ENCODE assay signal across 9 cellular contexts in genomic region chr6:142302427-142303190, GRCh38. TPM values are rescaled to one million over a fixed set of nuclear protein-coding genes. Genes with fewer than 3 reads are reported as not detected.
A peak's percentile ranks its signal among the peaks of the same experiment; 100 is the strongest.
DNase-seq lines count a peak whose midpoint lies in the region; ATAC-seq, FAIRE-seq and TF ChIP-seq lines count a peak whose summit lies in the region.
"Had no signal": no experiment of that assay in that cellular context is flagged by ENCODE, and none has a peak within 500 bp of the region (broad histone marks: within the 10 kb centered on the region; RNA-seq: fewer than 3 reads in every experiment).

No MANE protein-coding gene starts in this region.

- H3K4me3 Mint-ChIP-seq in CD8-positive, alpha-beta memory T cell, result peak overlapping the region in 5 of 7 donors; percentile 3 to 76 (median 47)

- POLR2A ChIA-PET in CD8-positive, alpha-beta memory T cell (lab: Charles Lee), result no interaction called here

- H3K27me3 Mint-ChIP-seq in CD8-positive, alpha-beta memory T cell, result peaks cover 18 to 35% of the 10 kb centered on the region in 2 donors

- WGBS in esophagus, 2 donors, result 41 to 54% methylated on average over 19 of the region's 19 CpGs

- no peaks in the 10 kb centered on the region for H3K36me3 ChIP-seq in CD8-positive, alpha-beta memory T cell (ENCODE audit: insufficient read depth, low read length)
- no peaks in the 10 kb centered on the region for H3K36me3 ChIP-seq in Peyer's patch
- no peaks in the 10 kb centered on the region for H3K36me3 ChIP-seq in esophagus (ENCODE audit: control insufficient read depth in 2 of 2, insufficient read depth in 2 of 2, low read length in 1 of 2)
- H3K36me3 ChIP-seq in neuron (ENCODE audit: insufficient read depth, low read length), result no peaks in the 10 kb centered on the region

- no peak for DNase-seq in CD8-positive, alpha-beta memory T cell
- DNase-seq in Peyer's patch (no peak), NCI-H1092 treated with DMSO at 0.1 percent for 48 hours (lab: John Stamatoyannopoulos, UW) (no peak), D721Med (ENCODE audit: insufficient read length, low spot score) (no peak)

- no peak for FAIRE-seq in D721Med (lab: Jason Lieb, UNC)
- FAIRE-seq: GM18507 had no signal

- no peak overlapping the region for H3K27ac Mint-ChIP-seq in CD8-positive, alpha-beta memory T cell

- no peak overlapping the region for H2AFZ ChIP-seq in neuron (ENCODE audit: low read depth, low read length)

- no peaks in the 10 kb centered on the region for H3K9me3 Mint-ChIP-seq in CD8-positive, alpha-beta memory T cell

- TF ChIP-seq POLR2A in Peyer's patch (IDR thresholded peaks at IDR 0.05), result no peak

- no peaks in the 10 kb centered on the region for H3K36me3 Mint-ChIP-seq in CD8-positive, alpha-beta memory T cell

- no peak overlapping the region for H3K27ac ChIP-seq in CD8-positive, alpha-beta memory T cell (ENCODE audit: low read depth, low read length)
- H3K27ac ChIP-seq in Peyer's patch, result peak overlapping the region in 2 of 4 donors; percentile 59 to 63
- H3K27ac ChIP-seq in esophagus (ENCODE audit: low read depth in 2 of 2, low read length in 1 of 2), result peak overlapping the region; percentile 92 to 96

- H3K9me3 ChIP-seq in CD8-positive, alpha-beta memory T cell (ENCODE audit: low read length), result no peaks in the 10 kb centered on the region
- H3K9me3 ChIP-seq in Peyer's patch (no peaks in the 10 kb centered on the region), esophagus (ENCODE audit: control insufficient read depth in 2 of 2, insufficient read depth in 1 of 2, low read depth in 1 of 2, low read length in 1 of 2) (no peaks in the 10 kb centered on the region), neuron (ENCODE audit: low read length) (no peaks in the 10 kb centered on the region)

- ATAC-seq in HG03442 (IDR thresholded peaks at IDR 0.05; ENCODE audit: unreplicated experiment) (no peak), GM19452 (IDR thresholded peaks at IDR 0.05; ENCODE audit: unreplicated experiment) (no peak)

- TF ChIP-seq CTCF in Peyer's patch (IDR thresholded peaks at IDR 0.05) (no peak), D721Med (IDR thresholded peaks at IDR 0.05; ENCODE audit: insufficient read depth, missing control alignments) (no peak)

- peaks cover 2 to 13% (median 10%) of the 10 kb centered on the region in 3 donors for H3K4me1 Mint-ChIP-seq in CD8-positive, alpha-beta memory T cell

- H3K4me1 ChIP-seq in CD8-positive, alpha-beta memory T cell (ENCODE audit: insufficient read depth, low read length), result no peaks in the 10 kb centered on the region
- no peaks in the 10 kb centered on the region for H3K4me1 ChIP-seq in Peyer's patch
- no peaks in the 10 kb centered on the region for H3K4me1 ChIP-seq in esophagus (ENCODE audit: control insufficient read depth in 2 of 2, insufficient read depth in 2 of 2, low read length in 1 of 2)
- H3K4me1 ChIP-seq in neuron (ENCODE audit: insufficient read depth, low read length), result peaks cover 13% of the 10 kb centered on the region

- CTCF ChIA-PET in CD8-positive, alpha-beta memory T cell (lab: Charles Lee), result interaction anchor here (2.0 kb wide), 1 partner anchor 70 kb away, joined by 6 read pairs; no protein-coding TSS in a partner anchor

- H3K27me3 ChIP-seq in CD8-positive, alpha-beta memory T cell (ENCODE audit: insufficient read depth, low read length, poor library complexity, severe bottlenecking), result no peaks in the 10 kb centered on the region
- H3K27me3 ChIP-seq in Peyer's patch, result no peaks in the 10 kb centered on the region
- no peaks in the 10 kb centered on the region for H3K27me3 ChIP-seq in esophagus (ENCODE audit: control insufficient read depth in 1 of 2, insufficient read depth in 2 of 2, low read length in 2 of 2)
- H3K27me3 ChIP-seq in neuron (ENCODE audit: insufficient read depth, low read length), result no peaks in the 10 kb centered on the region

- H3K4me3 ChIP-seq in CD8-positive, alpha-beta memory T cell (ENCODE audit: low read length), result peak overlapping the region; percentile 20
- H3K4me3 ChIP-seq in Peyer's patch (peak overlapping the region; percentile 35 to 73 (median 57)), esophagus (ENCODE audit: low read depth in 1 of 2, low read length in 2 of 2) (peak overlapping the region; percentile 65 to 82), neuron (ENCODE audit: low read length) (peak overlapping the region; percentile 57)

RNA-seq across cellular contexts. Expression of gene ADGRG6, which starts 0.8 kb away (rescaled TPM):
- under 1 TPM; 0.35 to 0.97 TPM for total RNA-seq in CD8-positive, alpha-beta memory T cell
- polyA plus RNA-seq in CD8-positive, alpha-beta memory T cell, result not detected
- 10 to 100 TPM; 15.7 to 43.3 (median 32.2) TPM for total RNA-seq in Peyer's patch
- 1 to 10 TPM; 6.8 to 7.0 TPM for polyA plus RNA-seq in esophagus

Comparison
In these comparisons a context has a peak if more than half of its experiments do, and no peak if none do; other contexts are left out.
1. H3K4me3 ChIP-seq: peak in every context shown above with its lines; median percentile 74 in esophagus; 57 in Peyer's patch; 57 in neuron; 20 in CD8-positive, alpha-beta memory T cell.
2. RNA of gene ADGRG6, which starts 0.8 kb away (total RNA-seq): 15.7 to 43.3 TPM in Peyer's patch; 0.35 to 0.97 TPM in CD8-positive, alpha-beta memory T cell; every median in the first group is over 4 times any median in the second.